ENCODE assay signal across 13 cellular contexts in genomic region chr2:160651416-160652200, GRCh38.
DNase-seq lines count a peak whose midpoint lies in the region; ATAC-seq and TF ChIP-seq lines count a peak whose summit lies in the region.
"Had no signal": no experiment of that assay in that cellular context is flagged by ENCODE, and none has a peak within 500 bp of the region (broad histone marks: within the 10 kb centered on the region; RNA-seq: fewer than 3 reads in every experiment).

No MANE protein-coding gene starts in this region.

- H3K27ac ChIP-seq in mesendoderm (ENCODE audit: low read depth, low read length), result peak overlapping the region; percentile 92

- DNase-seq in CD1c-positive myeloid dendritic cell (ENCODE audit: extremely low spot score), result peak; percentile 91
- DNase-seq in activated naive CD8-positive, alpha-beta T cell treated with anti-CD3 and anti-CD28 coated beads, Interleukin-2, amount 50 U/mL, for 24 hours, result no peak
- peak; percentile 87 for DNase-seq in mesendoderm
- no peak for DNase-seq in KG1 (lab: John Stamatoyannopoulos, UW)
- no peak for DNase-seq in midbrain (lab: John Stamatoyannopoulos, UW)
- DNase-seq: activated B cell treated with CpG ODN at 0.5 μM for 24 hours, activated gamma-delta T cell, NCI-H2107 had no signal

- H2BK120ac ChIP-seq in mesendoderm (ENCODE audit: low read depth, low read length), result no peak overlapping the region

- no peak overlapping the region for H3K18ac ChIP-seq in mesendoderm (ENCODE audit: low read length)

- H3K56ac ChIP-seq in mesendoderm (ENCODE audit: low read length), result peak overlapping the region; percentile 12

- H3K9ac ChIP-seq in mesendoderm (ENCODE audit: low read length), result no peak overlapping the region

- no peak overlapping the region for H3K4me2 ChIP-seq in mesendoderm (ENCODE audit: low read length)

- H3K27me3 Mint-ChIP-seq in activated naive CD8-positive, alpha-beta T cell treated with anti-CD3 and anti-CD28 coated beads, Interleukin-2, amount 50 U/mL, for 24 hours, result peaks cover 2% of the 10 kb centered on the region

- no peaks in the 10 kb centered on the region for H3K36me3 ChIP-seq in mesendoderm (ENCODE audit: control insufficient read depth, insufficient read depth, low read length)

- no peak overlapping the region for H3K4me3 ChIP-seq in mesendoderm (ENCODE audit: low read length)

- no peaks in the 10 kb centered on the region for H3K9me3 Mint-ChIP-seq in activated naive CD8-positive, alpha-beta T cell treated with anti-CD3 and anti-CD28 coated beads, Interleukin-2, amount 50 U/mL, for 24 hours
- H3K9me3 Mint-ChIP-seq: activated B cell treated with CpG ODN at 0.5 μM for 24 hours; stimulated activated memory B cell treated with anti-CD40 and anti-IgM and Interleukin-4, amounts not matched to agents 10 μg/mL and 1 μg/mL and 100 μg/mL, for 72 hours had no signal

- H3K36me3 Mint-ChIP-seq in activated naive CD8-positive, alpha-beta T cell treated with anti-CD3 and anti-CD28 coated beads, Interleukin-2, amount 50 U/mL, for 24 hours (ENCODE audit: low read depth), result no peaks in the 10 kb centered on the region
- H3K36me3 Mint-ChIP-seq: stimulated activated memory B cell treated with anti-CD40 and anti-IgM and Interleukin-4, amounts not matched to agents 10 μg/mL and 1 μg/mL and 100 μg/mL, for 72 hours had no signal

- no peak overlapping the region for H4K8ac ChIP-seq in mesendoderm (ENCODE audit: low read depth, low read length)

- H3K27ac Mint-ChIP-seq in activated naive CD8-positive, alpha-beta T cell treated with anti-CD3 and anti-CD28 coated beads, Interleukin-2, amount 50 U/mL, for 24 hours, result peak overlapping the region; percentile 72
- H3K27ac Mint-ChIP-seq: activated B cell treated with CpG ODN at 0.5 μM for 24 hours; stimulated activated memory B cell treated with anti-CD40 and anti-IgM and Interleukin-4, amounts not matched to agents 10 μg/mL and 1 μg/mL and 100 μg/mL, for 72 hours had no signal

- ATAC-seq in HG03196 (IDR thresholded peaks at IDR 0.05; ENCODE audit: unreplicated experiment), result peak; percentile 17
- ATAC-seq in activated naive CD8-positive, alpha-beta T cell treated with anti-CD3 and anti-CD28 coated beads, Interleukin-2, amount 50 U/mL, for 24 hours, result peak; percentile 41
- ATAC-seq in GM19452 (IDR thresholded peaks at IDR 0.05; ENCODE audit: unreplicated experiment), result no peak
- no peak for ATAC-seq in SK-N-SH treated with all-trans-retinoic acid at 6 μM for 48 hours
- ATAC-seq: Panc1 had no signal

- H2BK5ac ChIP-seq in mesendoderm (ENCODE audit: low read length), result peak overlapping the region; percentile 75

- peaks cover 7% of the 10 kb centered on the region for H3K4me1 ChIP-seq in mesendoderm (ENCODE audit: control insufficient read depth, low read depth, low read length)

- H3K4me3 Mint-ChIP-seq in activated naive CD8-positive, alpha-beta T cell treated with anti-CD3 and anti-CD28 coated beads, Interleukin-2, amount 50 U/mL, for 24 hours, result no peak overlapping the region
- H3K4me3 Mint-ChIP-seq: activated B cell treated with CpG ODN at 0.5 μM for 24 hours; stimulated activated memory B cell treated with anti-CD40 and anti-IgM and Interleukin-4, amounts not matched to agents 10 μg/mL and 1 μg/mL and 100 μg/mL, for 72 hours had no signal

- H3K4ac ChIP-seq in mesendoderm (ENCODE audit: low read depth, low read length), result no peak overlapping the region

- H2BK15ac ChIP-seq in mesendoderm (replicated peaks; ENCODE audit: low read depth), result no peak overlapping the region

- H3K4me1 Mint-ChIP-seq in activated naive CD8-positive, alpha-beta T cell treated with anti-CD3 and anti-CD28 coated beads, Interleukin-2, amount 50 U/mL, for 24 hours, result peaks cover 25% of the 10 kb centered on the region

- no peaks in the 10 kb centered on the region for H3K79me2 ChIP-seq in mesendoderm (ENCODE audit: control insufficient read depth, insufficient read depth, low read length)

- WGBS in mesendoderm (ENCODE audit: extremely low coverage, insufficient coverage, low lambda C conversion rate), result no CpG with 5 or more reads among the region's 4 CpGs

- H3K23ac ChIP-seq in mesendoderm (ENCODE audit: low read length), result no peak overlapping the region

- no peak overlapping the region for H4K5ac ChIP-seq in mesendoderm (ENCODE audit: low read length)

- no peaks in the 10 kb centered on the region for H3K79me1 ChIP-seq in mesendoderm (ENCODE audit: low read length)

- H2AK5ac ChIP-seq in mesendoderm (ENCODE audit: low read length), result no peak overlapping the region

- no peaks in the 10 kb centered on the region for H3K27me3 ChIP-seq in mesendoderm (ENCODE audit: insufficient read depth, low read length, poor library complexity)

TF ChIP-seq in SK-N-SH treated with all-trans-retinoic acid at 6 μM for 48 hours, 23 proteins besides CTCF, POLR2A, EP300 and RAD21:
- no peak for TF ChIP-seq ZFP30 (CRISPR knock-in tag; IDR thresholded peaks at IDR 0.05)
- TF ChIP-seq ESRRG (CRISPR knock-in tag; IDR thresholded peaks at IDR 0.05), result no peak
TF ChIP-seq in SK-N-SH treated with all-trans-retinoic acid at 6 μM for 48 hours: peak in this region for 0.

Comparison
In these comparisons a context has a peak if more than half of its experiments do, and no peak if none do; other contexts are left out.
1. DNase-seq: peak in CD1c-positive myeloid dendritic cell (single experiment) and mesendoderm (single experiment); none in activated naive CD8-positive, alpha-beta T cell treated with anti-CD3 and anti-CD28 coated beads, Interleukin-2, amount 50 U/mL, for 24 hours (single experiment), KG1 (single experiment) and midbrain (single experiment).
2. ATAC-seq: peak in HG03196 (single experiment) and activated naive CD8-positive, alpha-beta T cell treated with anti-CD3 and anti-CD28 coated beads, Interleukin-2, amount 50 U/mL, for 24 hours (single experiment); none in GM19452 (single experiment) and SK-N-SH treated with all-trans-retinoic acid at 6 μM for 48 hours (single experiment).